Comparison of ENCODE assay signal across 22 cellular contexts in genomic region chr6:109271622-109272021, GRCh38.
DNase-seq lines count a peak whose midpoint lies in the region; ATAC-seq, FAIRE-seq and TF ChIP-seq lines count a peak whose summit lies in the region.
"Had no signal": no experiment of that assay in that cellular context is flagged by ENCODE, and none has a peak within 500 bp of the region (broad histone marks: within the 10 kb centered on the region; RNA-seq: fewer than 3 reads in every experiment).

No MANE protein-coding gene starts in this region.

- H3K4me2 ChIP-seq in HepG2 (ENCODE audit: low read depth, low read length): no peak overlapping the region
- no peak overlapping the region for H3K4me2 ChIP-seq in GM12878 (ENCODE audit: control insufficient read depth, insufficient read depth)
- H3K4me2 ChIP-seq: A549; BLaER1 treated with 17β-estradiol and CSF1 and Interleukin-3, amounts not matched to agents 10 nM and 100 nM had no signal

- H3K79me2 ChIP-seq in HepG2 (ENCODE audit: insufficient read depth, low read length) (no peaks in the 10 kb centered on the region), GM12878 (ENCODE audit: control insufficient read depth, insufficient read depth, low read length) (no peaks in the 10 kb centered on the region)

- POLR2A ChIA-PET in HepG2 (lab: Yijun Ruan, JAX): no interaction called here
- POLR2A ChIA-PET in GM12878 (lab: Charles Lee): no interaction called here

- SMC1A ChIA-PET in GM12878 (lab: Charles Lee; ENCODE audit: uncharacterized antibody, unreplicated experiment): no interaction called here

- FAIRE-seq in HepG2 (lab: Jason Lieb, UNC): no peak
- peak; percentile 52 for FAIRE-seq in GM12878 (lab: Jason Lieb, UNC)
- FAIRE-seq: A549, D721Med, GM12891, GM19239 had no signal

- H3K9me3 ChIP-seq in HepG2 (ENCODE audit: low read length) (no peaks in the 10 kb centered on the region), right lobe of liver (no peaks in the 10 kb centered on the region), GM12878 (replicated peaks; ENCODE audit: control insufficient read depth, insufficient read depth, low read length) (peaks cover 2% of the 10 kb centered on the region; the same call in 2 of the 3 replicates)
- H3K9me3 ChIP-seq: A549, Caco-2 had no signal

- BruUV-seq in HepG2 (replicated peaks; lab: Mats Ljungman, UMichigan) (no TSS peak), GM12878 (replicated peaks; lab: Mats Ljungman, UMichigan) (no TSS peak)

- 98% methylated on average over 2 of the region's 2 CpGs for WGBS in HepG2 (ENCODE audit: low lambda C conversion rate)
- WGBS in right lobe of liver (ENCODE audit: insufficient coverage, low coverage, low lambda C conversion rate, missing lambda C conversion rate): 59% methylated on average over 2 of the region's 2 CpGs
- 32% methylated on average over 2 of the region's 2 CpGs for WGBS in GM12878 (ENCODE audit: insufficient coverage, insufficient replicate concordance, low lambda C conversion rate, missing lambda C conversion rate)

- CTCF ChIA-PET in HepG2 (lab: Yijun Ruan, JAX; ENCODE audit: low intra/inter-chr PET ratio, low total read pairs): no interaction called here
- CTCF ChIA-PET in GM12878 (lab: Yijun Ruan, JAX): no interaction called here

- H3K27me3 ChIP-seq in HepG2 (ENCODE audit: control insufficient read depth in 1 of 2, insufficient read depth in 2 of 2, low read length in 2 of 2) (no peaks in the 10 kb centered on the region), right lobe of liver (no peaks in the 10 kb centered on the region), GM12878 (replicated peaks in 1 of 2; ENCODE audit: control insufficient read depth in 2 of 2, insufficient read depth in 2 of 2, low read length in 1 of 2) (no peaks in the 10 kb centered on the region)
- H3K27me3 ChIP-seq: BLaER1 treated with 17β-estradiol and CSF1 and Interleukin-3, amounts not matched to agents 10 nM and 100 nM had no signal

- no peak for TF ChIP-seq RAD21 in HepG2 (CRISPR knock-in tag; IDR thresholded peaks at IDR 0.05)
- TF ChIP-seq RAD21 in GM12878 (IDR thresholded peaks at IDR 0.05; ENCODE audit: insufficient read depth, low read depth, low read length): no peak

- no peak for DNase-seq in HepG2 (ENCODE audit: low spot score)
- no peak for DNase-seq in right lobe of liver
- DNase-seq in GM12878 (ENCODE audit: low read depth, low spot score): no peak
- DNase-seq in NCI-H1436 treated with DMSO at 0.1 percent for 48 hours (lab: John Stamatoyannopoulos, UW): no peak
- no peak for DNase-seq in SHP77 treated with DMSO at 0.1 percent for 48 hours (lab: John Stamatoyannopoulos, UW)
- DNase-seq: AML-193; Caco-2; Calu3; CD4-positive, alpha-beta T cell; CD8-positive, alpha-beta T cell; DMS53; DMS79; DND-41; EL; GDM1 had no signal

- ATAC-seq in HepG2: no peak
- no peak for ATAC-seq in right lobe of liver
- no peak for ATAC-seq in GM12878
- ATAC-seq: A549; CD8-positive, alpha-beta T cell had no signal

- H2AFZ ChIP-seq in HepG2 (ENCODE audit: low read length): no peak overlapping the region
- H2AFZ ChIP-seq in GM12878 (ENCODE audit: control insufficient read depth, low read depth, low read length): no peak overlapping the region

- in situ Hi-C loops in HepG2 (cut with HindIII; ENCODE audit: extremely low pct_ligation_motif_present, low pct_unique_long_range_greater_than_20kb) (no loop called here), GM12878 (cut with MboI) (no loop called here)

- no peak for TF ChIP-seq CTCF in HepG2 (CRISPR knock-in tag; IDR thresholded peaks at IDR 0.05)
- no peak for TF ChIP-seq CTCF in right lobe of liver (IDR thresholded peaks at IDR 0.05)
- no peak for TF ChIP-seq CTCF in GM12878 (IDR thresholded peaks at IDR 0.05 in 2 of 3, conservative IDR thresholded peaks at IDR 0.05 in 1 of 3; ENCODE audit: control insufficient read depth in 2 of 3, extremely low read depth in 1 of 3, insufficient read depth in 1 of 3, low read depth in 3 of 3, low read length in 3 of 3)

- TF ChIP-seq EP300 in HepG2 (IDR thresholded peaks at IDR 0.05; ENCODE audit: low read depth in 2 of 2, low read length in 2 of 2) (no peak), HepG2 (CRISPR knock-in tag; IDR thresholded peaks at IDR 0.05; ENCODE audit: borderline replicate concordance) (no peak), GM12878 (IDR thresholded peaks at IDR 0.05; ENCODE audit: borderline replicate concordance in 1 of 2, control insufficient read depth in 1 of 2, low read depth in 2 of 2, low read length in 2 of 2) (no peak)

- H3K4me3 ChIP-seq in HepG2 (replicated peaks in 1 of 3; ENCODE audit: insufficient read depth in 1 of 3, low read depth in 2 of 3, low read length in 3 of 3) (no peak overlapping the region), right lobe of liver (no peak overlapping the region), GM12878 (no peak overlapping the region)
- H3K4me3 ChIP-seq: A549; BLaER1 treated with 17β-estradiol and CSF1 and Interleukin-3, amounts not matched to agents 10 nM and 100 nM had no signal

- H3K9ac ChIP-seq in HepG2 (ENCODE audit: insufficient read depth, low read depth, low read length): no peak overlapping the region
- no peak overlapping the region for H3K9ac ChIP-seq in GM12878 (ENCODE audit: control insufficient read depth, insufficient read depth, low read length)
- H3K9ac ChIP-seq: BLaER1 treated with 17β-estradiol and CSF1 and Interleukin-3, amounts not matched to agents 10 nM and 100 nM had no signal

- H3K36me3 ChIP-seq in HepG2 (replicated peaks in 1 of 2; ENCODE audit: control insufficient read depth in 1 of 2, insufficient read depth in 2 of 2, low read length in 2 of 2) (peaks cover 2 to 15% of the 10 kb centered on the region in 2 experiments; a peak in 3 of 5 replicates), right lobe of liver (no peaks in the 10 kb centered on the region), GM12878 (ENCODE audit: control insufficient read depth in 2 of 2, insufficient read depth in 2 of 2, low read length in 1 of 2) (no peaks in the 10 kb centered on the region)
- H3K36me3 ChIP-seq: BLaER1 treated with 17β-estradiol and CSF1 and Interleukin-3, amounts not matched to agents 10 nM and 100 nM had no signal

- TF ChIP-seq POLR2A in HepG2 (IDR thresholded peaks at IDR 0.05; ENCODE audit: insufficient read depth in 1 of 2, low read depth in 2 of 2, low read length in 2 of 2): no peak
- no peak for TF ChIP-seq POLR2A in right lobe of liver (IDR thresholded peaks at IDR 0.05)
- no peak for TF ChIP-seq POLR2A in GM12878 (IDR thresholded peaks at IDR 0.05; ENCODE audit: low read depth, low read length)

- H3K27ac ChIP-seq in HepG2 (ENCODE audit: extremely low read length, insufficient read depth, low read length) (no peak overlapping the region), right lobe of liver (no peak overlapping the region), GM12878 (ENCODE audit: control insufficient read depth, insufficient read depth) (no peak overlapping the region)
- H3K27ac ChIP-seq: 22Rv1; A549; BLaER1 treated with 17β-estradiol and CSF1 and Interleukin-3, amounts not matched to agents 10 nM and 100 nM; C4-2B had no signal

- RAD21 ChIA-PET in GM12878 (lab: Charles Lee; ENCODE audit: unreplicated experiment): no interaction called here

- intact Hi-C loops in HepG2 (cut with micrococcal nuclease; ENCODE audit: unreplicated experiment) (no loop called here), right lobe of liver (cut with DNase I) (no loop called here), GM12878 (cut with micrococcal nuclease; ENCODE audit: unreplicated experiment) (no loop called here)

- no peaks in the 10 kb centered on the region for H4K20me1 ChIP-seq in HepG2 (ENCODE audit: insufficient read depth, low read length)
- no peaks in the 10 kb centered on the region for H4K20me1 ChIP-seq in GM12878 (ENCODE audit: control insufficient read depth, insufficient read depth)
- H4K20me1 ChIP-seq: BLaER1 treated with 17β-estradiol and CSF1 and Interleukin-3, amounts not matched to agents 10 nM and 100 nM had no signal

- H3K4me1 ChIP-seq in HepG2 (ENCODE audit: insufficient read depth, low read length) (no peaks in the 10 kb centered on the region), right lobe of liver (no peaks in the 10 kb centered on the region), GM12878 (ENCODE audit: control insufficient read depth, insufficient read depth, low read length) (no peaks in the 10 kb centered on the region)
- H3K4me1 ChIP-seq: A549; BLaER1 treated with 17β-estradiol and CSF1 and Interleukin-3, amounts not matched to agents 10 nM and 100 nM; Caco-2 had no signal

TF ChIP-seq in HepG2, 621 proteins besides CTCF, POLR2A, EP300 and RAD21:
- TF ChIP-seq MAFK (conservative IDR thresholded peaks at IDR 0.05 in 1 of 2, IDR thresholded peaks at IDR 0.05 in 1 of 2; ENCODE audit: low read length in 2 of 2) (peak in 1 of 2 experiments; percentile 52; a peak in 2 of 4 replicates), XRCC5 (optimal IDR thresholded peaks at IDR 0.05; ENCODE audit: low read length) (no peak), MAFF (IDR thresholded peaks at IDR 0.05; ENCODE audit: low read depth, low read length) (peak; percentile 33; the same call in 1 of the 2 replicates), SRF (IDR thresholded peaks at IDR 0.05; ENCODE audit: low read depth, low read length) (no peak), TRIM24 (CRISPR knock-in tag; IDR thresholded peaks at IDR 0.05) (no peak)

TF ChIP-seq in GM12878, 131 proteins besides CTCF, POLR2A, EP300 and RAD21:
- TF ChIP-seq MEF2A (IDR thresholded peaks at IDR 0.05; ENCODE audit: insufficient read depth, low read depth, low read length): no peak
- no peak for TF ChIP-seq LARP7 (IDR thresholded peaks at IDR 0.05)
- no peak for TF ChIP-seq ATF3 (IDR thresholded peaks at IDR 0.05; ENCODE audit: borderline replicate concordance, extremely low read depth, low read depth, low read length)
- TF ChIP-seq MXI1 (IDR thresholded peaks at IDR 0.05; ENCODE audit: low read depth, low read length): no peak
- no peak for TF ChIP-seq POLR2AphosphoS5 (IDR thresholded peaks at IDR 0.05; ENCODE audit: low read length)
- no peak for TF ChIP-seq HSF1 (IDR thresholded peaks at IDR 0.05; ENCODE audit: low read depth, low read length)
- TF ChIP-seq MYB (IDR thresholded peaks at IDR 0.05; ENCODE audit: borderline replicate concordance, low read depth, low read length): no peak
